ENCODE assay signal across 13 cellular contexts in genomic region chr2:21372654-21373053, GRCh38.
DNase-seq lines count a peak whose midpoint lies in the region; ATAC-seq, FAIRE-seq and TF ChIP-seq lines count a peak whose summit lies in the region.
"Had no signal": no experiment of that assay in that cellular context is flagged by ENCODE, and none has a peak within 500 bp of the region (broad histone marks: within the 10 kb centered on the region; RNA-seq: fewer than 3 reads in every experiment).

No MANE protein-coding gene starts in this region.

- POLR2A ChIA-PET in HepG2 (lab: Yijun Ruan, JAX) = no interaction called here
- POLR2A ChIA-PET in activated CD4-positive, alpha-beta T cell treated with anti-CD3 and anti-CD28 coated beads, Interleukin-2, amount 10 ng/mL, durations not matched to agents 7 days and 5 days (lab: Charles Lee) = no interaction called here

- H2AFZ ChIP-seq in SU-DHL-6 (ENCODE audit: low read depth, low read length, severe bottlenecking) = no peak overlapping the region
- H2AFZ ChIP-seq in HepG2 (ENCODE audit: low read length) = no peak overlapping the region

- H3K9me2 ChIP-seq in SU-DHL-6 (replicated peaks; ENCODE audit: insufficient read depth, low read length) = no peaks in the 10 kb centered on the region

- TF ChIP-seq EP300 in HepG2 (IDR thresholded peaks at IDR 0.05; ENCODE audit: low read depth in 2 of 2, low read length in 2 of 2) (no peak), HepG2 (CRISPR knock-in tag; IDR thresholded peaks at IDR 0.05; ENCODE audit: borderline replicate concordance) (no peak)

- H3K27me3 ChIP-seq in HL-60 (ENCODE audit: insufficient read depth, poor library complexity, severe bottlenecking) (no peaks in the 10 kb centered on the region), SU-DHL-6 (ENCODE audit: low read length) (0 out of 2 replicates have a peak, but pooled peaks cover 2% of the 10 kb centered on the region), HepG2 (ENCODE audit: control insufficient read depth in 1 of 2, insufficient read depth in 2 of 2, low read length in 2 of 2) (0 out of 5 replicates have a peak, but pooled peaks cover 0 to 2% of the 10 kb centered on the region in 2 experiments)
- H3K27me3 ChIP-seq: esophagus squamous epithelium, transverse colon had no signal

- no TSS peak for BruUV-seq in HepG2 (replicated peaks; lab: Mats Ljungman, UMichigan)

- H4K20me1 ChIP-seq in SU-DHL-6 (ENCODE audit: low read depth, low read length) (no peaks in the 10 kb centered on the region), HepG2 (ENCODE audit: insufficient read depth, low read length) (no peaks in the 10 kb centered on the region)

- H3K4me3 Mint-ChIP-seq in activated CD4-positive, alpha-beta T cell treated with anti-CD3 and anti-CD28 coated beads, Interleukin-2, amount 10 ng/mL, durations not matched to agents 7 days and 5 days = no peak overlapping the region

- H3K9ac ChIP-seq in SU-DHL-6 (ENCODE audit: low read length) = no peak overlapping the region
- no peak overlapping the region for H3K9ac ChIP-seq in HepG2 (ENCODE audit: insufficient read depth, low read depth, low read length)

- H3K79me2 ChIP-seq in SU-DHL-6 (ENCODE audit: insufficient read depth, low read length) (no peaks in the 10 kb centered on the region), HepG2 (ENCODE audit: insufficient read depth, low read length) (no peaks in the 10 kb centered on the region)

- no peaks in the 10 kb centered on the region for H3K27me3 Mint-ChIP-seq in activated CD4-positive, alpha-beta T cell treated with anti-CD3 and anti-CD28 coated beads, Interleukin-2, amount 10 ng/mL, durations not matched to agents 7 days and 5 days

- H3K27ac ChIP-seq in HL-60 (replicated peaks) = no peak overlapping the region
- no peak overlapping the region for H3K27ac ChIP-seq in SU-DHL-6 (ENCODE audit: low read depth, low read length)
- no peak overlapping the region for H3K27ac ChIP-seq in HepG2 (ENCODE audit: extremely low read length, insufficient read depth, low read length)
- H3K27ac ChIP-seq: esophagus squamous epithelium, transverse colon had no signal

- no peaks in the 10 kb centered on the region for H3K4me1 Mint-ChIP-seq in activated CD4-positive, alpha-beta T cell treated with anti-CD3 and anti-CD28 coated beads, Interleukin-2, amount 10 ng/mL, durations not matched to agents 7 days and 5 days

- 3% methylated on average over 2 of the region's 2 CpGs for WGBS in HepG2 (ENCODE audit: low lambda C conversion rate)

- no peaks in the 10 kb centered on the region for H3K9me3 Mint-ChIP-seq in activated CD4-positive, alpha-beta T cell treated with anti-CD3 and anti-CD28 coated beads, Interleukin-2, amount 10 ng/mL, durations not matched to agents 7 days and 5 days

- DNase-seq in ELF-1 (ENCODE audit: low read depth, low spot score) (peak; percentile 39), HL-60 (ENCODE audit: low read depth in 1 of 2, low spot score in 1 of 2) (peak in 1 of 2 experiments; percentile 3), HepG2 (ENCODE audit: low spot score) (peak; percentile 39), GM12892 (ENCODE audit: insufficient read length) (no peak), NCI-H2227 treated with DMSO at 0.1 percent for 48 hours (lab: John Stamatoyannopoulos, UW) (no peak)
- DNase-seq in activated CD8-positive, alpha-beta memory T cell treated with anti-CD3 and anti-CD28 coated beads, Interleukin-2, amount 50 U/mL, for 48 hours = no peak
- DNase-seq in activated CD4-positive, alpha-beta T cell treated with anti-CD3 and anti-CD28 coated beads, Interleukin-2, amount 10 ng/mL, durations not matched to agents 7 days and 5 days = no peak
- DNase-seq: activated T-cell treated with anti-CD3 and anti-CD28 coated beads for 4 hours, esophagus squamous epithelium, NCI-H187 treated with DMSO at 0.1 percent for 48 hours, retina, transverse colon had no signal

- peak; percentile 85 for ATAC-seq in HepG2

- no peak for TF ChIP-seq POLR2A in HepG2 (IDR thresholded peaks at IDR 0.05; ENCODE audit: insufficient read depth in 1 of 2, low read depth in 2 of 2, low read length in 2 of 2)
- TF ChIP-seq POLR2A in GM12892 (IDR thresholded peaks at IDR 0.05; ENCODE audit: low read depth, low read length) = no peak

- CTCF ChIA-PET in HepG2 (lab: Yijun Ruan, JAX; ENCODE audit: low intra/inter-chr PET ratio, low total read pairs) = no interaction called here
- CTCF ChIA-PET in activated CD4-positive, alpha-beta T cell treated with anti-CD3 and anti-CD28 coated beads, Interleukin-2, amount 10 ng/mL, durations not matched to agents 7 days and 5 days (lab: Charles Lee) = no interaction called here

- TF ChIP-seq RAD21 in HepG2 (CRISPR knock-in tag; IDR thresholded peaks at IDR 0.05) = no peak

- in situ Hi-C loops in HepG2 (cut with HindIII; ENCODE audit: extremely low pct_ligation_motif_present, low pct_unique_long_range_greater_than_20kb) = no loop called here

- H3K27ac Mint-ChIP-seq in activated CD4-positive, alpha-beta T cell treated with anti-CD3 and anti-CD28 coated beads, Interleukin-2, amount 10 ng/mL, durations not matched to agents 7 days and 5 days = no peak overlapping the region

- H3K36me3 ChIP-seq in SU-DHL-6 (ENCODE audit: low read length) (no peaks in the 10 kb centered on the region), HepG2 (replicated peaks in 1 of 2; ENCODE audit: control insufficient read depth in 1 of 2, insufficient read depth in 2 of 2, low read length in 2 of 2) (no peaks in the 10 kb centered on the region)
- H3K36me3 ChIP-seq: esophagus squamous epithelium, transverse colon had no signal

- H3K4me2 ChIP-seq in SU-DHL-6 (ENCODE audit: low read depth, low read length, poor library complexity, severe bottlenecking) = no peak overlapping the region
- H3K4me2 ChIP-seq in HepG2 (ENCODE audit: low read depth, low read length) = no peak overlapping the region

- intact Hi-C loops in HepG2 (cut with micrococcal nuclease; ENCODE audit: unreplicated experiment) = no loop called here

- FAIRE-seq in HepG2 (lab: Jason Lieb, UNC) = peak; percentile 48
- FAIRE-seq in GM12892 (lab: Jason Lieb, UNC) = no peak

- no peaks in the 10 kb centered on the region for H3K36me3 Mint-ChIP-seq in activated CD4-positive, alpha-beta T cell treated with anti-CD3 and anti-CD28 coated beads, Interleukin-2, amount 10 ng/mL, durations not matched to agents 7 days and 5 days (ENCODE audit: low read depth)

- H3K4me3 ChIP-seq in HL-60 (replicated peaks; ENCODE audit: insufficient read depth, low read length) = no peak overlapping the region
- no peak overlapping the region for H3K4me3 ChIP-seq in SU-DHL-6 (ENCODE audit: insufficient read depth, low read length, poor library complexity, severe bottlenecking)
- H3K4me3 ChIP-seq in HepG2 (replicated peaks in 1 of 3; ENCODE audit: insufficient read depth in 1 of 3, low read depth in 2 of 3, low read length in 3 of 3) = no peak overlapping the region
- H3K4me3 ChIP-seq: esophagus squamous epithelium, transverse colon had no signal

- H3K4me1 ChIP-seq in HepG2 (ENCODE audit: insufficient read depth, low read length) = no peaks in the 10 kb centered on the region
- H3K4me1 ChIP-seq: esophagus squamous epithelium, transverse colon had no signal

- no peaks in the 10 kb centered on the region for H3F3A ChIP-seq in SU-DHL-6 (ENCODE audit: insufficient read depth)

- H3K9me3 ChIP-seq in SU-DHL-6 (ENCODE audit: insufficient read depth, low read length) (no peaks in the 10 kb centered on the region), HepG2 (ENCODE audit: low read length) (no peaks in the 10 kb centered on the region)
- H3K9me3 ChIP-seq: esophagus squamous epithelium, transverse colon had no signal

- TF ChIP-seq CTCF in HL-60 (IDR thresholded peaks at IDR 0.05; ENCODE audit: insufficient read depth, low read length) = peak; percentile 47
- peak; percentile 45 for TF ChIP-seq CTCF in SU-DHL-6 (IDR thresholded peaks at IDR 0.05; ENCODE audit: insufficient read depth, low read length, poor library complexity, severe bottlenecking)
- TF ChIP-seq CTCF in HepG2 (CRISPR knock-in tag; IDR thresholded peaks at IDR 0.05) = peak; percentile 57

TF ChIP-seq in HepG2, 621 proteins besides CTCF, POLR2A, EP300 and RAD21:
- no peak for TF ChIP-seq CHD4 (IDR thresholded peaks at IDR 0.05; ENCODE audit: borderline replicate concordance, low read length)
- no peak for TF ChIP-seq ZBTB4 (CRISPR knock-in tag; IDR thresholded peaks at IDR 0.05; ENCODE audit: borderline replicate concordance)
- no peak for TF ChIP-seq ZNF678 (CRISPR knock-in tag; IDR thresholded peaks at IDR 0.05)
- 0 out of 2 replicates have a peak, but pooled peaks have one; percentile 27 for TF ChIP-seq REPIN1 (CRISPR knock-in tag; IDR thresholded peaks at IDR 0.05; ENCODE audit: borderline replicate concordance, low read depth)
- no peak for TF ChIP-seq ZNF430 (CRISPR knock-in tag; IDR thresholded peaks at IDR 0.05)
- peak; percentile 24; the same call in 1 of the 2 replicates for TF ChIP-seq SMC3 (IDR thresholded peaks at IDR 0.05; ENCODE audit: low read length)
- no peak for TF ChIP-seq CREM (IDR thresholded peaks at IDR 0.05)
- no peak for TF ChIP-seq CREM (CRISPR knock-in tag; IDR thresholded peaks at IDR 0.05)
- peak; percentile 36; the same call in 1 of the 2 replicates for TF ChIP-seq STAG1 (CRISPR knock-in tag; IDR thresholded peaks at IDR 0.05)
TF ChIP-seq in HepG2: peak in this region for 3.

Comparison
In these comparisons a context has a peak if more than half of its experiments do, and no peak if none do; other contexts are left out.
1. DNase-seq: peak in ELF-1 (single experiment) and HepG2 (single experiment); none in activated CD8-positive, alpha-beta memory T cell treated with anti-CD3 and anti-CD28 coated beads, Interleukin-2, amount 50 U/mL, for 48 hours (single experiment), GM12892 (single experiment), NCI-H2227 treated with DMSO at 0.1 percent for 48 hours (single experiment) and activated CD4-positive, alpha-beta T cell treated with anti-CD3 and anti-CD28 coated beads, Interleukin-2, amount 10 ng/mL, durations not matched to agents 7 days and 5 days (single experiment).
2. Peak in every context shown above with its lines, with median percentiles within 50 percentile points of each other: CTCF ChIP-seq.